In the genomic region with DNA sequence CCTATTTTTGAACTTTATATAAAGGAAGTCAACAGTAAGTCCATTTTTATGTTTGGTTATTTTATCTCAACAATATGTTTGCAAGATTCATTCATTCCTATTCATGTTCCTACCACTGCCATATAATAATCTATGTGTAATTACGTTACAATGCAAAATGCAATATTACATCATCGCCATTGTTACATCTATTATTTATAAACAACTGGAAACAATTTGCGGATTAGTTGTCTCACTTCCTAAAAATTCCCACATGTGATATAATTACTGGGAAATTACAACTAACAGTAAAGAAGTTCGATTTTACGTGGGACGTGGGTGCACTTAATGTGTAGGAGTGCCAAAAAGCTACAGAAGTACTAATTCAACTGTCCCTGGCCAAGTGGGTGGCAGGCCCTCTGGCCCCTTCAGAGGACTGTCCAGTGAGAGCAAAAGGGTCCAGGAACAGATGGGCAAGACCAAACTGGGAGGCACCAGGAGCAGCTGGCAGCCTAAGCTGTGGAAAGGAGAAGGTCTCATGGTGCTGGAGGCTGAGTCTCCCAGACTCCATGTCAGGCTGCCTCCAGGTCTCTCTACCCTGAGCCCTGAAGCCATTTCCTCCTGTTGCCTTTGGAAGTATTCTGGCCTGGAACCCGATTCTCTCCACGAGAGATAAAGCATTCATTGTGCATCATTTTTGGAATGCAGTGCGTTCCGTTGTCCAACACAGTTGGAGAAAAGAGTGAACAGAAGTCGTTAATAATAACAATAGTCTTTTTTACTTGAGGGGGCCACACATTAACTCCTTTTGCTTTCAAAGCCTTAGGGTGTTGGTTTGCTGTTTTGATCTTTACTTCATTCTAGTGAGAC, we compare ENCODE assay signal across 28 cellular contexts. TPM values are rescaled to one million over a fixed set of nuclear protein-coding genes. Genes with fewer than 3 reads are reported as not detected.
DNase-seq lines count a peak whose midpoint lies in the region; ATAC-seq, FAIRE-seq and TF ChIP-seq lines count a peak whose summit lies in the region.
"Had no signal": no experiment of that assay in that cellular context is flagged by ENCODE, and none has a peak within 500 bp of the region (broad histone marks: within the 10 kb centered on the region; RNA-seq: fewer than 3 reads in every experiment).

No MANE protein-coding gene starts in this region.

- dilution Hi-C loops in keratinocyte (cut with MboI; ENCODE audit: extremely low pct_ligation_motif_present, low sequenced_read_pairs), result no loop called here

- H3K9me2 ChIP-seq in GM23248 (ENCODE audit: insufficient read depth), result no peaks in the 10 kb centered on the region

- intact Hi-C loops in K562 (cut with micrococcal nuclease) (no loop called here), left lung (cut with DNase I) (no loop called here)

- no peak for TF ChIP-seq RAD21 in K562 (CRISPR knock-in tag; conservative IDR thresholded peaks at IDR 0.05 in 1 of 2, IDR thresholded peaks at IDR 0.05 in 1 of 2)

- H3K4me3 ChIP-seq in GM23248 (no peak overlapping the region), K562 (no peak overlapping the region), keratinocyte (ENCODE audit: control insufficient read depth in 2 of 3, extremely low read depth in 1 of 3, insufficient read depth in 2 of 3, low read depth in 1 of 3, low read length in 3 of 3) (no peak overlapping the region), left lung (no peak overlapping the region)
- H3K4me3 ChIP-seq: left ventricle myocardium inferior, ovary, thoracic aorta had no signal

- H2AFZ ChIP-seq in GM23248, result no peak overlapping the region
- no peak overlapping the region for H2AFZ ChIP-seq in K562 (ENCODE audit: low read depth, low read length)
- H2AFZ ChIP-seq in keratinocyte (ENCODE audit: control insufficient read depth, low read length), result no peak overlapping the region

- H3F3A ChIP-seq in GM23248 (ENCODE audit: insufficient read depth), result no peaks in the 10 kb centered on the region

- CTCF ChIA-PET in K562 (lab: Yijun Ruan, JAX; ENCODE audit: low intra/inter-chr PET ratio), result no interaction called here

- H3K4me1 ChIP-seq in GM23248 (ENCODE audit: insufficient read depth) (no peaks in the 10 kb centered on the region), K562 (replicated peaks in 1 of 2; ENCODE audit: control insufficient read depth in 2 of 2, insufficient read depth in 2 of 2, low read length in 2 of 2) (no peaks in the 10 kb centered on the region), keratinocyte (ENCODE audit: control insufficient read depth, extremely low read depth, insufficient read depth, low read length) (peaks cover 31% of the 10 kb centered on the region), left lung (peaks cover 2 to 9% of the 10 kb centered on the region in 2 donors)

- TF ChIP-seq EP300 in K562 (IDR thresholded peaks at IDR 0.05; ENCODE audit: low read length), result no peak

- FAIRE-seq in K562 (lab: Jason Lieb, UNC) (no peak), keratinocyte (lab: Jason Lieb, UNC) (peak; percentile 68)
- FAIRE-seq: GM18507 had no signal

- ATAC-seq in K562 (no peak), left lung (no peak), HG03159 (IDR thresholded peaks at IDR 0.05; ENCODE audit: unreplicated experiment) (no peak)
- ATAC-seq: CD8-positive, alpha-beta T cell; natural killer cell had no signal

- H3K9me1 ChIP-seq in K562 (ENCODE audit: control insufficient read depth, insufficient read depth, low read length) (no peaks in the 10 kb centered on the region), keratinocyte (ENCODE audit: control insufficient read depth, extremely low read depth, insufficient read depth, low read length) (no peaks in the 10 kb centered on the region)

- H3K36me3 ChIP-seq in GM23248 (ENCODE audit: low read depth), result no peaks in the 10 kb centered on the region
- H3K36me3 ChIP-seq in K562 (ENCODE audit: control insufficient read depth, insufficient read depth, low read length), result no peaks in the 10 kb centered on the region
- peaks cover 2 to 4% of the 10 kb centered on the region in 2 experiments for H3K36me3 ChIP-seq in keratinocyte (ENCODE audit: control insufficient read depth in 2 of 2, extremely low read depth in 1 of 2, insufficient read depth in 2 of 2, low read length in 2 of 2)
- H3K36me3 ChIP-seq in left lung, result no peaks in the 10 kb centered on the region
- H3K36me3 ChIP-seq: left ventricle myocardium inferior, ovary, thoracic aorta had no signal

- H3K27me3 ChIP-seq in GM23248 (replicated peaks; ENCODE audit: insufficient read depth) (peaks cover 3% of the 10 kb centered on the region), K562 (ENCODE audit: control insufficient read depth in 2 of 2, insufficient read depth in 2 of 2, low read length in 2 of 2) (peaks cover 20 to 62% of the 10 kb centered on the region in 2 experiments), keratinocyte (ENCODE audit: control insufficient read depth, extremely low read depth, insufficient read depth, low read length) (no peaks in the 10 kb centered on the region), left lung (no peaks in the 10 kb centered on the region)
- H3K27me3 ChIP-seq: ovary had no signal

- H3K27me3 Mint-ChIP-seq in type B pancreatic cell, result peaks cover 14% of the 10 kb centered on the region
- H3K27me3 Mint-ChIP-seq: activated naive CD4-positive, alpha-beta T cell treated with anti-CD3 and anti-CD28 coated beads, Interleukin-2, amount 50 U/mL, for 24 hours had no signal

- no TSS peak for BruUV-seq in K562 (replicated peaks; lab: Mats Ljungman, UMichigan)

- H3K4me2 ChIP-seq in GM23248 (ENCODE audit: unreplicated experiment) (no peak overlapping the region), K562 (ENCODE audit: insufficient read depth, low read length) (no peak overlapping the region), keratinocyte (ENCODE audit: control insufficient read depth, extremely low read depth, insufficient read depth, low read depth, low read length) (peak overlapping the region; percentile 62)

- H3K9me3 Mint-ChIP-seq in type B pancreatic cell, result no peaks in the 10 kb centered on the region
- H3K9me3 Mint-ChIP-seq: activated B cell treated with CpG ODN at 0.5 μM for 24 hours; activated naive CD4-positive, alpha-beta T cell treated with anti-CD3 and anti-CD28 coated beads, Interleukin-2, amount 50 U/mL, for 24 hours; CD8-positive, alpha-beta T cell; natural killer cell had no signal

- peak; percentile 51 for DNase-seq in GM23248
- DNase-seq in K562 (ENCODE audit: extremely low read depth in 1 of 4, low spot score in 3 of 4), result no peak
- DNase-seq in keratinocyte (ENCODE audit: low read depth, low spot score), result no peak
- no peak for DNase-seq in type B pancreatic cell (ENCODE audit: extremely low spot score, unreplicated experiment)
- DNase-seq in epidermal melanocyte (ENCODE audit: insufficient read length, low spot score), result no peak
- DNase-seq in left lung, result no peak
- DNase-seq: activated B cell treated with CpG ODN at 0.5 μM for 24 hours; activated CD4-positive, alpha-beta T cell treated with anti-CD3 and anti-CD28 coated beads, Interleukin-2, amount 50 U/mL, for 48 hours; activated CD8-positive, alpha-beta memory T cell treated with anti-CD3 and anti-CD28 coated beads, Interleukin-2, amount 50 U/mL, for 4 hours; CD8-positive, alpha-beta T cell; central memory CD4-positive, alpha-beta T cell; DMS53; H7; Karpas-422; left ventricle myocardium inferior; midbrain; natural killer cell; NCI-H2029; NCI-H226; ovary; right cardiac atrium; stimulated activated naive CD4-positive, alpha-beta T cell treated with Interleukin-2 at 50 U/mL for 16 hours; T1000 had no signal

- H3K9me3 ChIP-seq in GM23248 (ENCODE audit: low read depth) (no peaks in the 10 kb centered on the region), K562 (replicated peaks; ENCODE audit: control insufficient read depth, insufficient read depth, low read depth, low read length) (no peaks in the 10 kb centered on the region), keratinocyte (ENCODE audit: control insufficient read depth, low read depth, low read length) (no peaks in the 10 kb centered on the region), left lung (no peaks in the 10 kb centered on the region)
- H3K9me3 ChIP-seq: left ventricle myocardium inferior, ovary, thoracic aorta had no signal

- H3K9ac ChIP-seq in GM23248 (no peak overlapping the region), K562 (ENCODE audit: insufficient read depth in 1 of 2, low read depth in 2 of 2, low read length in 2 of 2) (no peak overlapping the region), keratinocyte (ENCODE audit: control insufficient read depth, extremely low read depth, insufficient read depth, low read length) (peak overlapping the region; percentile 58)

- H3K36me3 Mint-ChIP-seq in type B pancreatic cell, result no peaks in the 10 kb centered on the region
- H3K36me3 Mint-ChIP-seq: activated naive CD4-positive, alpha-beta T cell treated with anti-CD3 and anti-CD28 coated beads, Interleukin-2, amount 50 U/mL, for 24 hours; CD8-positive, alpha-beta T cell; natural killer cell had no signal

- H3K79me2 ChIP-seq in GM23248 (ENCODE audit: insufficient read depth) (no peaks in the 10 kb centered on the region), K562 (ENCODE audit: control insufficient read depth, insufficient read depth, low read length) (no peaks in the 10 kb centered on the region), keratinocyte (ENCODE audit: control insufficient read depth, insufficient read depth, low read length) (no peaks in the 10 kb centered on the region)

- WGBS in GM23248 (ENCODE audit: low coverage in 1 of 2, low lambda C conversion rate in 2 of 2, missing lambda C conversion rate in 2 of 2), 2 experiments, result 51 to 54% methylated on average over 11 of the region's 11 CpGs
- 1% methylated on average over 11 of the region's 11 CpGs for WGBS in K562 (ENCODE audit: insufficient coverage, low coverage, missing lambda C conversion rate)

- POLR2A ChIA-PET in K562 (lab: Yijun Ruan, JAX), result no interaction called here

- H3K4me3 Mint-ChIP-seq in type B pancreatic cell, result no peak overlapping the region
- H3K4me3 Mint-ChIP-seq: activated B cell treated with CpG ODN at 0.5 μM for 24 hours; activated naive CD4-positive, alpha-beta T cell treated with anti-CD3 and anti-CD28 coated beads, Interleukin-2, amount 50 U/mL, for 24 hours; CD8-positive, alpha-beta T cell; natural killer cell had no signal

- in situ Hi-C loops in GM23248 (cut with MboI), result no loop called here
- in situ Hi-C loops in K562 (cut with MboI), result no loop called here

- H4K20me1 ChIP-seq in GM23248 (ENCODE audit: insufficient read depth), result no peaks in the 10 kb centered on the region
- no peaks in the 10 kb centered on the region; the same call in 1 of the 2 replicates for H4K20me1 ChIP-seq in K562 (replicated peaks; ENCODE audit: control insufficient read depth, insufficient read depth, low read length)
- H4K20me1 ChIP-seq in keratinocyte (ENCODE audit: control insufficient read depth, extremely low read depth, insufficient read depth, low read length), result no peaks in the 10 kb centered on the region

- no peak for TF ChIP-seq CTCF in K562 (IDR thresholded peaks at IDR 0.05 in 2 of 3, conservative IDR thresholded peaks at IDR 0.05 in 1 of 3; ENCODE audit: insufficient read depth in 2 of 3, low read depth in 1 of 3, low read length in 3 of 3)
- TF ChIP-seq CTCF in keratinocyte (optimal IDR thresholded peaks at IDR 0.05 in 1 of 3, IDR thresholded peaks at IDR 0.05 in 1 of 3, conservative IDR thresholded peaks at IDR 0.05 in 1 of 3; ENCODE audit: extremely low read depth in 1 of 3, insufficient read depth in 2 of 3, low read length in 3 of 3), result no peak
- TF ChIP-seq CTCF in type B pancreatic cell (conservative IDR thresholded peaks at IDR 0.05), result no peak
- TF ChIP-seq CTCF in left lung (IDR thresholded peaks at IDR 0.05), result no peak

- H3K27ac Mint-ChIP-seq in type B pancreatic cell, result peak overlapping the region; percentile 72
- H3K27ac Mint-ChIP-seq: activated B cell treated with CpG ODN at 0.5 μM for 24 hours; activated naive CD4-positive, alpha-beta T cell treated with anti-CD3 and anti-CD28 coated beads, Interleukin-2, amount 50 U/mL, for 24 hours; CD8-positive, alpha-beta T cell; natural killer cell had no signal

- TF ChIP-seq POLR2A in K562 (conservative IDR thresholded peaks at IDR 0.05), result no peak

- no peak overlapping the region for H3K27ac ChIP-seq in GM23248
- no peak overlapping the region for H3K27ac ChIP-seq in K562 (ENCODE audit: extremely low read depth, low read depth, low read length)
- H3K27ac ChIP-seq in keratinocyte (ENCODE audit: control insufficient read depth, insufficient read depth, low read length), result peak overlapping the region; percentile 77
- peak overlapping the region in 1 of 2 donors; percentile 57 for H3K27ac ChIP-seq in left lung
- H3K27ac ChIP-seq: left ventricle myocardium inferior, ovary, thoracic aorta had no signal

- peaks cover 12% of the 10 kb centered on the region for H3K4me1 Mint-ChIP-seq in type B pancreatic cell (ENCODE audit: unreplicated experiment)
- H3K4me1 Mint-ChIP-seq: activated B cell treated with CpG ODN at 0.5 μM for 24 hours; activated naive CD4-positive, alpha-beta T cell treated with anti-CD3 and anti-CD28 coated beads, Interleukin-2, amount 50 U/mL, for 24 hours; natural killer cell had no signal

RNA-seq across cellular contexts. Expression of a gene that starts 42.9 kb away (rescaled TPM):
- not detected in 2 replicates for total RNA-seq in GM23248 (2014; rRNA removed; shearing (Covaris generic))
- polyA plus RNA-seq in GM23248 (2016; fragmentation: Nextera tagmentation; extraction: Ambion mirVana) (1.7 TPM in 1 of 2 replicates, not detected in the other), K562 (2011; rRNA removed) (not detected in 2 replicates), K562 (2014; fragmentation: Illumina TruSeq; extraction: Trizol) (not detected in 2 replicates), K562 (2014; fragmentation: Nextera tagmentation; extraction: Ambion mirVana) (not detected), K562 (2014; rRNA removed) (not detected in 2 replicates), keratinocyte (0.61 to 2.3 TPM (median 1.4 TPM) in 3 replicates)
- not detected in 2 replicates for total RNA-seq in K562 (2011; cell fraction: chromatin; rRNA removed; ENCODE audit: low replicate concordance)
- total RNA-seq in K562 (2011; cell fraction: nucleolus; rRNA removed), result not detected in 2 replicates
- not detected in 2 replicates for total RNA-seq in K562 (2011; cell fraction: nucleoplasm; rRNA removed)
- total RNA-seq in K562 (2014; rRNA removed) (not detected in 2 replicates), K562 (2014; rRNA removed; fragmentation: Illumina TruSeq; extraction: Trizol) (not detected in 2 replicates), K562 (2015; rRNA removed; fragmentation: Illumina TruSeq; extraction: Trizol) (not detected in 2 replicates), K562 (2021) (not detected in 2 replicates), type B pancreatic cell (ENCODE audit: low replicate concordance) (21.3 and 63.9 TPM in 2 replicates), left lung (1 to 10 TPM; 5.0 to 6.5 TPM)
- polyA plus RNA-seq in K562 (2011; cell fraction: cytosol; rRNA removed), result not detected in 2 replicates
- polyA plus RNA-seq in K562 (2011; cell fraction: nucleus; rRNA removed), result not detected in 2 replicates
- polyA plus RNA-seq in K562 (2012), result not detected in 2 replicates
- not detected in 2 replicates for polyA minus RNA-seq in K562 (2011; rRNA and poly(A)+ RNA removed)
- polyA minus RNA-seq in K562 (2011; cell fraction: cytosol; rRNA and poly(A)+ RNA removed), result not detected in 2 replicates
- polyA minus RNA-seq in K562 (2011; cell fraction: nucleus; rRNA and poly(A)+ RNA removed), result not detected in 2 replicates
- polyA plus RNA-seq in keratinocyte (2011; ENCODE audit: low read depth), result 36.2 TPM
- polyA plus RNA-seq in keratinocyte (2011; cell fraction: cytosol; rRNA removed), result 0.43 and 0.45 TPM in 2 replicates
- 9.6 and 9.8 TPM in 2 replicates for polyA plus RNA-seq in keratinocyte (2011; cell fraction: nucleus; rRNA removed)
- polyA plus RNA-seq in keratinocyte (2012; ENCODE audit: low replicate concordance), result 1.1 and 26.4 TPM in 2 replicates
- polyA minus RNA-seq in keratinocyte, result 0.59 to 4.1 TPM (median 3.5 TPM) in 3 replicates
- not detected for polyA minus RNA-seq in keratinocyte (2011; cell fraction: cytosol; rRNA and poly(A)+ RNA removed)
- polyA minus RNA-seq in keratinocyte (2011; cell fraction: nucleus; rRNA and poly(A)+ RNA removed), result 5.7 and 8.5 TPM in 2 replicates
- total RNA-seq: activated B cell treated with CpG ODN at 0.5 μM for 24 hours; CD8-positive, alpha-beta T cell; dermis microvascular lymphatic vessel endothelial cell; natural killer cell had no signal

RNA-seq across cellular contexts. Expression of a gene that starts 51.2 kb away (rescaled TPM):
- total RNA-seq in GM23248 (2014; rRNA removed; shearing (Covaris generic)), result 0.13 and 0.43 TPM in 2 replicates
- polyA plus RNA-seq in GM23248 (2016; fragmentation: Nextera tagmentation; extraction: Ambion mirVana) (0.06 and 0.15 TPM in 2 replicates), K562 (2011; rRNA removed) (not detected in 2 replicates), K562 (2014; fragmentation: Illumina TruSeq; extraction: Trizol) (not detected in 2 replicates), K562 (2014; fragmentation: Nextera tagmentation; extraction: Ambion mirVana) (not detected), K562 (2014; rRNA removed) (not detected in 2 replicates), keratinocyte (163 to 301 TPM (median 169 TPM) in 3 replicates)
- total RNA-seq in K562 (2011; cell fraction: chromatin; rRNA removed; ENCODE audit: low replicate concordance), result not detected in 2 replicates
- not detected in 2 replicates for total RNA-seq in K562 (2011; cell fraction: nucleolus; rRNA removed)
- total RNA-seq in K562 (2011; cell fraction: nucleoplasm; rRNA removed), result not detected in 2 replicates
- total RNA-seq in K562 (2014; rRNA removed) (not detected in 2 replicates), K562 (2014; rRNA removed; fragmentation: Illumina TruSeq; extraction: Trizol) (not detected in 2 replicates), K562 (2015; rRNA removed; fragmentation: Illumina TruSeq; extraction: Trizol) (not detected in 2 replicates), K562 (2021) (not detected in 2 replicates), type B pancreatic cell (ENCODE audit: low replicate concordance) (7.6 and 30.7 TPM in 2 replicates), left lung (1 to 10 TPM; 2.1 to 2.8 TPM)
- not detected in 2 replicates for polyA plus RNA-seq in K562 (2011; cell fraction: cytosol; rRNA removed)
- polyA plus RNA-seq in K562 (2011; cell fraction: nucleus; rRNA removed), result not detected in 2 replicates
- not detected in 2 replicates for polyA plus RNA-seq in K562 (2012)
- polyA minus RNA-seq in K562 (2011; rRNA and poly(A)+ RNA removed), result not detected in 2 replicates
- not detected in 2 replicates for polyA minus RNA-seq in K562 (2011; cell fraction: cytosol; rRNA and poly(A)+ RNA removed)
- not detected in 2 replicates for polyA minus RNA-seq in K562 (2011; cell fraction: nucleus; rRNA and poly(A)+ RNA removed)
- 262 TPM for polyA plus RNA-seq in keratinocyte (2011; ENCODE audit: low read depth)
- 168 and 222 TPM in 2 replicates for polyA plus RNA-seq in keratinocyte (2011; cell fraction: cytosol; rRNA removed)
- polyA plus RNA-seq in keratinocyte (2011; cell fraction: nucleus; rRNA removed), result 418 and 503 TPM in 2 replicates
- polyA plus RNA-seq in keratinocyte (2012; ENCODE audit: low replicate concordance), result 160 and 587 TPM in 2 replicates
- polyA minus RNA-seq in keratinocyte, result 263 to 433 TPM (median 366 TPM) in 3 replicates
- 238 TPM for polyA minus RNA-seq in keratinocyte (2011; cell fraction: cytosol; rRNA and poly(A)+ RNA removed)
- polyA minus RNA-seq in keratinocyte (2011; cell fraction: nucleus; rRNA and poly(A)+ RNA removed), result 239 and 304 TPM in 2 replicates
- total RNA-seq: activated B cell treated with CpG ODN at 0.5 μM for 24 hours; CD8-positive, alpha-beta T cell; H7; natural killer cell had no signal
